Comparison of ENCODE assay signal across 9 cellular contexts in the genomic region with DNA sequence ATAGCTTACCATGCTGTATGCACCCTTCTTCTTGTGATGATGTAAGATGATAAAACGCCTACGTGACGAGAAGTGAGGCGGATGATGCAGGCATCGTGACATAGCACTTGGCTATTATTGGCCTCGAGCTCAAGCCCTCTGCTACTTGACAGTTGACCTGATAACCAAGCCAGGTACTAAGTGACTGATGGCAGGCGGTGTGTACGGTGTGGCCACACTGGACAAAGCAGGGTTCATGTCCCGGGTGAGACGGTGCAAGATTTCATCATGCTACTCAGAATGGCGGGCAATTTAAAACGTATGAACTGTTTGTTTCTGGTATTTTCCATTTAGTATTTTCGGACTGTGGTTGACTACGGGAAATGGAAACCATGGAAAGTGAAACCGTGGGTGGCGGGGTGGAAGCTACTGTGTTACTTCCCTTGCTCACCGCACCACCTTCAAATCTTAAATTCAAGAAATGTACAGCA. TPM values are rescaled to one million over a fixed set of nuclear protein-coding genes. Genes with fewer than 3 reads are reported as not detected.
DNase-seq lines count a peak whose midpoint lies in the region; ATAC-seq and TF ChIP-seq lines count a peak whose summit lies in the region.
"Had no signal": no experiment of that assay in that cellular context is flagged by ENCODE, and none has a peak within 500 bp of the region (broad histone marks: within the 10 kb centered on the region; RNA-seq: fewer than 3 reads in every experiment).

No MANE protein-coding gene starts in this region.

- peaks cover 8 to 12% (median 9%) of the 10 kb centered on the region in 3 donors for H3K4me1 Mint-ChIP-seq in CD8-positive, alpha-beta memory T cell

- no peak for TF ChIP-seq CTCF in left lung (IDR thresholded peaks at IDR 0.05)
- no peak for TF ChIP-seq CTCF in dorsolateral prefrontal cortex (IDR thresholded peaks at IDR 0.05 in 54 of 56, conservative IDR thresholded peaks at IDR 0.05 in 2 of 56; ENCODE audit: low read depth in 1 of 56, partially characterized antibody in 56 of 56)

- intact Hi-C loops in left lung (cut with DNase I) (no loop called here), dorsolateral prefrontal cortex (cut with DNase I) (loop anchor here in 1 of 2 donors (5.0 kb wide), 1 partner anchor 93 kb away; no protein-coding TSS in a partner anchor)

- H3K36me3 Mint-ChIP-seq in CD8-positive, alpha-beta memory T cell = no peaks in the 10 kb centered on the region

- ATAC-seq in HG02798 (IDR thresholded peaks at IDR 0.05; ENCODE audit: poor library complexity, unreplicated experiment) (peak; percentile 58), left lung (peak; percentile 8), HG03108 (IDR thresholded peaks at IDR 0.05; ENCODE audit: unreplicated experiment) (no peak), GM18873 (IDR thresholded peaks at IDR 0.05; ENCODE audit: low FRiP score, unreplicated experiment) (no peak)

- H3K4me3 Mint-ChIP-seq in CD8-positive, alpha-beta memory T cell = peak overlapping the region; percentile 36 to 81 (median 66)

- no peaks in the 10 kb centered on the region for H3K9me3 ChIP-seq in CD8-positive, alpha-beta memory T cell (ENCODE audit: low read length)
- no peaks in the 10 kb centered on the region for H3K9me3 ChIP-seq in left lung

- H3K27me3 Mint-ChIP-seq in CD8-positive, alpha-beta memory T cell = peaks cover 0 to 6% of the 10 kb centered on the region in 2 donors

- no peak overlapping the region for H3K4me3 ChIP-seq in CD8-positive, alpha-beta memory T cell (ENCODE audit: low read length)
- H3K4me3 ChIP-seq in left lung (no peak overlapping the region), dorsolateral prefrontal cortex (no peak overlapping the region)

- CTCF ChIA-PET in CD8-positive, alpha-beta memory T cell (lab: Charles Lee) = interaction anchor here (1.2 kb wide), 1 partner anchor 12 kb away, joined by 3 read pairs; no protein-coding TSS in a partner anchor

- POLR2A ChIA-PET in CD8-positive, alpha-beta memory T cell (lab: Charles Lee) = no interaction called here

- no peak for DNase-seq in CD8-positive, alpha-beta memory T cell
- peak; percentile 14 to 29 for DNase-seq in activated CD4-positive, alpha-beta T cell treated with anti-CD3 and anti-CD28 coated beads, Interleukin-2, amount 50 U/mL, for 4 hours
- DNase-seq in left lung (no peak), dorsolateral prefrontal cortex (no peak)
- no peak for DNase-seq in effector CD4-positive, alpha-beta T cell
- DNase-seq: NCI-H446 had no signal

- H3K9me3 Mint-ChIP-seq in CD8-positive, alpha-beta memory T cell = no peaks in the 10 kb centered on the region

- H3K27ac ChIP-seq in CD8-positive, alpha-beta memory T cell (ENCODE audit: low read depth, low read length) = no peak overlapping the region
- peak overlapping the region in 1 of 2 donors; percentile 39 for H3K27ac ChIP-seq in left lung
- no peak overlapping the region for H3K27ac ChIP-seq in dorsolateral prefrontal cortex

- H3K36me3 ChIP-seq in CD8-positive, alpha-beta memory T cell (ENCODE audit: insufficient read depth, low read length) = no peaks in the 10 kb centered on the region
- H3K36me3 ChIP-seq in left lung = no peaks in the 10 kb centered on the region

- H3K4me1 ChIP-seq in CD8-positive, alpha-beta memory T cell (ENCODE audit: insufficient read depth, low read length) = no peaks in the 10 kb centered on the region
- H3K4me1 ChIP-seq in left lung = peaks cover 0 to 24% of the 10 kb centered on the region in 2 donors

- peak overlapping the region in 2 of 8 donors; percentile 16 to 65 for H3K27ac Mint-ChIP-seq in CD8-positive, alpha-beta memory T cell

- H3K27me3 ChIP-seq in CD8-positive, alpha-beta memory T cell (ENCODE audit: insufficient read depth, low read length, poor library complexity, severe bottlenecking) = no peaks in the 10 kb centered on the region
- no peaks in the 10 kb centered on the region for H3K27me3 ChIP-seq in left lung
- no peaks in the 10 kb centered on the region for H3K27me3 ChIP-seq in dorsolateral prefrontal cortex

RNA-seq across cellular contexts. Expression of a gene that starts 57.7 kb away (rescaled TPM):
- total RNA-seq in CD8-positive, alpha-beta memory T cell = 1 to 10 TPM in 1 of 2 experiments, under 1 TPM in 1; 0.91 to 1.0 TPM
- not detected for polyA plus RNA-seq in CD8-positive, alpha-beta memory T cell
- total RNA-seq in left lung = 10 to 100 TPM in 1 of 2 donors, 1 to 10 TPM in 1; 9.0 to 17.1 TPM
- total RNA-seq in dorsolateral prefrontal cortex = 10 to 100 TPM in 105 of 120 experiments, 1 to 10 TPM in 15; 6.0 to 32.3 (median 13.4) TPM

Comparison
In these comparisons a context has a peak if more than half of its experiments do, and no peak if none do; other contexts are left out.
1. DNase-seq: peak in activated CD4-positive, alpha-beta T cell treated with anti-CD3 and anti-CD28 coated beads, Interleukin-2, amount 50 U/mL, for 4 hours (2 of 2); none in CD8-positive, alpha-beta memory T cell (0 of 5), left lung (0 of 2), effector CD4-positive, alpha-beta T cell (single experiment) and dorsolateral prefrontal cortex (0 of 10).
2. ATAC-seq: peak in HG02798 (single experiment) and left lung (single experiment); none in HG03108 (single experiment) and GM18873 (single experiment).